ENCODE assay signal across 17 cellular contexts in genomic region chr14:63432888-63433552, GRCh38.
DNase-seq lines count a peak whose midpoint lies in the region; ATAC-seq, FAIRE-seq and TF ChIP-seq lines count a peak whose summit lies in the region.
"Had no signal": no experiment of that assay in that cellular context is flagged by ENCODE, and none has a peak within 500 bp of the region (broad histone marks: within the 10 kb centered on the region; RNA-seq: fewer than 3 reads in every experiment).

No MANE protein-coding gene starts in this region.

- POLR2A ChIA-PET in GM12878 (lab: Charles Lee) = interaction anchor here (0.7 to 1.4 kb wide), 2 partner anchors 14 to 51 kb away, joined by 4 to 5 read pairs; no protein-coding TSS in a partner anchor
- POLR2A ChIA-PET in CD8-positive, alpha-beta T cell (lab: Charles Lee) = no interaction called here

- BruUV-seq in GM12878 (replicated peaks; lab: Mats Ljungman, UMichigan) = no TSS peak

- TF ChIP-seq RAD21 in GM12878 (IDR thresholded peaks at IDR 0.05; ENCODE audit: insufficient read depth, low read depth, low read length) = no peak

- H4K20me1 ChIP-seq in GM12878 (ENCODE audit: control insufficient read depth, insufficient read depth) = no peaks in the 10 kb centered on the region; the same call in 1 of the 2 replicates

- no peaks in the 10 kb centered on the region for H3K27me3 ChIP-seq in GM12878 (replicated peaks in 1 of 2; ENCODE audit: control insufficient read depth in 2 of 2, insufficient read depth in 2 of 2, low read length in 1 of 2)
- no peaks in the 10 kb centered on the region for H3K27me3 ChIP-seq in CD8-positive, alpha-beta T cell (ENCODE audit: insufficient read depth, low read length)

- no peaks in the 10 kb centered on the region for H3K9me3 Mint-ChIP-seq in activated naive CD4-positive, alpha-beta T cell treated with anti-CD3 and anti-CD28 coated beads, Interleukin-2, amount 50 U/mL, for 72 hours
- no peaks in the 10 kb centered on the region for H3K9me3 Mint-ChIP-seq in nephron progenitor cell
- no peaks in the 10 kb centered on the region for H3K9me3 Mint-ChIP-seq in osteocyte (ENCODE audit: unreplicated experiment)
- no peaks in the 10 kb centered on the region for H3K9me3 Mint-ChIP-seq in CD8-positive, alpha-beta T cell

- H3K27me3 Mint-ChIP-seq in nephron progenitor cell (ENCODE audit: low read depth, poor library complexity) = no peaks in the 10 kb centered on the region
- no peaks in the 10 kb centered on the region for H3K27me3 Mint-ChIP-seq in osteocyte (ENCODE audit: unreplicated experiment)
- H3K27me3 Mint-ChIP-seq in CD8-positive, alpha-beta T cell (ENCODE audit: low read depth) = no peaks in the 10 kb centered on the region
- H3K27me3 Mint-ChIP-seq: B cell had no signal

- no peak for TF ChIP-seq CTCF in GM12878 (IDR thresholded peaks at IDR 0.05 in 2 of 3, conservative IDR thresholded peaks at IDR 0.05 in 1 of 3; ENCODE audit: control insufficient read depth in 2 of 3, extremely low read depth in 1 of 3, insufficient read depth in 1 of 3, low read depth in 3 of 3, low read length in 3 of 3)
- TF ChIP-seq CTCF in nephron progenitor cell (IDR thresholded peaks at IDR 0.05) = no peak
- no peak for TF ChIP-seq CTCF in osteocyte (IDR thresholded peaks at IDR 0.05)
- TF ChIP-seq CTCF in CD8-positive, alpha-beta T cell (IDR thresholded peaks at IDR 0.05) = no peak

- H3K4me1 ChIP-seq in GM12878 (ENCODE audit: control insufficient read depth, insufficient read depth, low read length) = peaks cover 12% of the 10 kb centered on the region
- peaks cover 23% of the 10 kb centered on the region for H3K4me1 ChIP-seq in CD8-positive, alpha-beta T cell (ENCODE audit: insufficient read depth, low read length)

- 76% methylated on average over 4 of the region's 4 CpGs for WGBS in GM12878 (ENCODE audit: insufficient coverage, insufficient replicate concordance, low lambda C conversion rate, missing lambda C conversion rate)

- peaks cover 28% of the 10 kb centered on the region for H3K79me2 ChIP-seq in GM12878 (ENCODE audit: control insufficient read depth, insufficient read depth, low read length)

- intact Hi-C loops in GM12878 (cut with micrococcal nuclease; ENCODE audit: unreplicated experiment) = no loop called here
- intact Hi-C loops in CD8-positive, alpha-beta T cell (cut with DNase I, micrococcal nuclease) = no loop called here

- CTCF ChIA-PET in GM12878 (lab: Yijun Ruan, JAX) = interaction anchor here (0.7 to 1.8 kb wide), 4 partner anchors 14 to 186 kb away, joined by 3 to 5 read pairs (median 4); partner anchors contain the start of gene PPP2R5E
- CTCF ChIA-PET in CD8-positive, alpha-beta T cell (lab: Charles Lee) = interaction anchor here (1.2 kb wide), 1 partner anchor 8 kb away, joined by 3 read pairs; no protein-coding TSS in a partner anchor

- TF ChIP-seq POLR2A in GM12878 (IDR thresholded peaks at IDR 0.05; ENCODE audit: low read depth, low read length) = no peak

- no peaks in the 10 kb centered on the region for H3K9me3 ChIP-seq in GM12878 (replicated peaks; ENCODE audit: control insufficient read depth, insufficient read depth, low read length)
- H3K9me3 ChIP-seq in CD8-positive, alpha-beta T cell (ENCODE audit: low read length) = no peaks in the 10 kb centered on the region
- H3K9me3 ChIP-seq: HAP-1 had no signal

- no peak overlapping the region for H3K4me3 ChIP-seq in GM12878
- H3K4me3 ChIP-seq in CD8-positive, alpha-beta T cell (ENCODE audit: low read depth, low read length) = no peak overlapping the region
- H3K4me3 ChIP-seq: HAP-1 had no signal

- RAD21 ChIA-PET in GM12878 (lab: Charles Lee; ENCODE audit: unreplicated experiment) = interaction anchor here (0.7 to 1.2 kb wide), 2 partner anchors 35 to 53 kb away, joined by 3 to 4 read pairs; no protein-coding TSS in a partner anchor

- H3K4me1 Mint-ChIP-seq in nephron progenitor cell = peaks cover 43% of the 10 kb centered on the region
- peaks cover 45% of the 10 kb centered on the region for H3K4me1 Mint-ChIP-seq in osteocyte (ENCODE audit: unreplicated experiment)
- peaks cover 57% of the 10 kb centered on the region for H3K4me1 Mint-ChIP-seq in CD8-positive, alpha-beta T cell (ENCODE audit: low read depth)

- H3K4me3 Mint-ChIP-seq in nephron progenitor cell = no peak overlapping the region
- no peak overlapping the region for H3K4me3 Mint-ChIP-seq in osteocyte (ENCODE audit: unreplicated experiment)
- no peak overlapping the region for H3K4me3 Mint-ChIP-seq in CD8-positive, alpha-beta T cell
- H3K4me3 Mint-ChIP-seq: B cell had no signal

- H3K9ac ChIP-seq in GM12878 (ENCODE audit: control insufficient read depth, insufficient read depth, low read length) = no peak overlapping the region

- H3K4me2 ChIP-seq in GM12878 (ENCODE audit: control insufficient read depth, insufficient read depth) = peak overlapping the region; percentile 45; the same call in 1 of the 2 replicates

- TF ChIP-seq EP300 in GM12878 (IDR thresholded peaks at IDR 0.05; ENCODE audit: borderline replicate concordance in 1 of 2, control insufficient read depth in 1 of 2, low read depth in 2 of 2, low read length in 2 of 2) = no peak

- no peaks in the 10 kb centered on the region; a peak in 2 of 4 replicates for H3K36me3 ChIP-seq in GM12878 (ENCODE audit: control insufficient read depth in 2 of 2, insufficient read depth in 2 of 2, low read length in 1 of 2)
- H3K36me3 ChIP-seq in CD8-positive, alpha-beta T cell (ENCODE audit: insufficient read depth, low read length) = no peaks in the 10 kb centered on the region
- H3K36me3 ChIP-seq: HAP-1 had no signal

- no peak overlapping the region for H3K27ac Mint-ChIP-seq in activated naive CD4-positive, alpha-beta T cell treated with anti-CD3 and anti-CD28 coated beads, Interleukin-2, amount 50 U/mL, for 72 hours
- peak overlapping the region; percentile 0 for H3K27ac Mint-ChIP-seq in nephron progenitor cell
- no peak overlapping the region for H3K27ac Mint-ChIP-seq in osteocyte (ENCODE audit: unreplicated experiment)
- no peak overlapping the region for H3K27ac Mint-ChIP-seq in CD8-positive, alpha-beta T cell
- H3K27ac Mint-ChIP-seq: B cell had no signal

- no peak overlapping the region for H2AFZ ChIP-seq in GM12878 (ENCODE audit: control insufficient read depth, low read depth, low read length)

- SMC1A ChIA-PET in GM12878 (lab: Charles Lee; ENCODE audit: uncharacterized antibody, unreplicated experiment) = interaction anchor here (0.8 to 3.3 kb wide), 8 partner anchors 11 to 111 kb away, joined by 3 to 12 read pairs (median 4); partner anchors contain the start of gene PPP2R5E

- H3K36me3 Mint-ChIP-seq in activated naive CD4-positive, alpha-beta T cell treated with anti-CD3 and anti-CD28 coated beads, Interleukin-2, amount 50 U/mL, for 72 hours = no peaks in the 10 kb centered on the region
- no peaks in the 10 kb centered on the region for H3K36me3 Mint-ChIP-seq in nephron progenitor cell (ENCODE audit: low read depth)
- no peaks in the 10 kb centered on the region for H3K36me3 Mint-ChIP-seq in osteocyte (ENCODE audit: unreplicated experiment)
- peaks cover 3% of the 10 kb centered on the region for H3K36me3 Mint-ChIP-seq in CD8-positive, alpha-beta T cell

- FAIRE-seq in GM12878 (lab: Jason Lieb, UNC) = no peak

- no peak for DNase-seq in activated naive CD4-positive, alpha-beta T cell treated with anti-CD3 and anti-CD28 coated beads, Interleukin-2, amount 50 U/mL, for 72 hours (ENCODE audit: low spot score in 2 of 2)
- no peak for DNase-seq in activated naive CD4-positive, alpha-beta T cell (lab: John Stamatoyannopoulos, UW)
- no peak for DNase-seq in GM12878 (ENCODE audit: low read depth, low spot score)
- DNase-seq in nephron progenitor cell = no peak
- no peak for DNase-seq in osteocyte (ENCODE audit: extremely low spot score, unreplicated experiment)
- no peak for DNase-seq in CD8-positive, alpha-beta T cell
- no peak for DNase-seq in NCI-H187 (lab: John Stamatoyannopoulos, UW)
- DNase-seq: DMS 273 treated with DMSO at 0.1 percent for 48 hours, NCI-H1694, NCI-H510A, PC-3, SIG-M5 had no signal

- in situ Hi-C loops in GM12878 (cut with MboI) = no loop called here

- ATAC-seq in activated naive CD4-positive, alpha-beta T cell treated with anti-CD3 and anti-CD28 coated beads, Interleukin-2, amount 50 U/mL, for 72 hours = peak; percentile 36 to 56
- peak; percentile 37 for ATAC-seq in GM12878
- no peak for ATAC-seq in HG03571 (IDR thresholded peaks at IDR 0.05; ENCODE audit: unreplicated experiment)
- no peak for ATAC-seq in CD8-positive, alpha-beta T cell
- ATAC-seq: PC-3, SK-N-SH treated with all-trans-retinoic acid at 6 μM for 48 hours had no signal

- no peak overlapping the region; the same call in 1 of the 2 replicates for H3K27ac ChIP-seq in GM12878 (ENCODE audit: control insufficient read depth, insufficient read depth)
- H3K27ac ChIP-seq in CD8-positive, alpha-beta T cell (ENCODE audit: low read depth, low read length) = no peak overlapping the region
- H3K27ac ChIP-seq: RWPE1 had no signal

TF ChIP-seq in GM12878, 131 proteins besides CTCF, POLR2A, EP300 and RAD21:
- TF ChIP-seq USF2 (IDR thresholded peaks at IDR 0.05; ENCODE audit: borderline replicate concordance, low read depth, low read length) (no peak), RUNX3 (IDR thresholded peaks at IDR 0.05; ENCODE audit: low read length) (peak; percentile 40; the same call in 1 of the 2 replicates), NFYA (IDR thresholded peaks at IDR 0.05; ENCODE audit: borderline replicate concordance, low read depth, low read length) (no peak), GABPA (IDR thresholded peaks at IDR 0.05; ENCODE audit: low read depth) (no peak), MYB (IDR thresholded peaks at IDR 0.05; ENCODE audit: borderline replicate concordance, low read depth, low read length) (no peak)
TF ChIP-seq in GM12878: peak in this region for 1.

Comparison
In these comparisons a context has a peak if more than half of its experiments do, and no peak if none do; other contexts are left out.
1. ATAC-seq: peak in activated naive CD4-positive, alpha-beta T cell treated with anti-CD3 and anti-CD28 coated beads, Interleukin-2, amount 50 U/mL, for 72 hours (2 of 2) and GM12878 (single experiment); none in HG03571 (single experiment) and CD8-positive, alpha-beta T cell (single experiment).